ENCODE assay signal across 1 cellular context in the genomic region with DNA sequence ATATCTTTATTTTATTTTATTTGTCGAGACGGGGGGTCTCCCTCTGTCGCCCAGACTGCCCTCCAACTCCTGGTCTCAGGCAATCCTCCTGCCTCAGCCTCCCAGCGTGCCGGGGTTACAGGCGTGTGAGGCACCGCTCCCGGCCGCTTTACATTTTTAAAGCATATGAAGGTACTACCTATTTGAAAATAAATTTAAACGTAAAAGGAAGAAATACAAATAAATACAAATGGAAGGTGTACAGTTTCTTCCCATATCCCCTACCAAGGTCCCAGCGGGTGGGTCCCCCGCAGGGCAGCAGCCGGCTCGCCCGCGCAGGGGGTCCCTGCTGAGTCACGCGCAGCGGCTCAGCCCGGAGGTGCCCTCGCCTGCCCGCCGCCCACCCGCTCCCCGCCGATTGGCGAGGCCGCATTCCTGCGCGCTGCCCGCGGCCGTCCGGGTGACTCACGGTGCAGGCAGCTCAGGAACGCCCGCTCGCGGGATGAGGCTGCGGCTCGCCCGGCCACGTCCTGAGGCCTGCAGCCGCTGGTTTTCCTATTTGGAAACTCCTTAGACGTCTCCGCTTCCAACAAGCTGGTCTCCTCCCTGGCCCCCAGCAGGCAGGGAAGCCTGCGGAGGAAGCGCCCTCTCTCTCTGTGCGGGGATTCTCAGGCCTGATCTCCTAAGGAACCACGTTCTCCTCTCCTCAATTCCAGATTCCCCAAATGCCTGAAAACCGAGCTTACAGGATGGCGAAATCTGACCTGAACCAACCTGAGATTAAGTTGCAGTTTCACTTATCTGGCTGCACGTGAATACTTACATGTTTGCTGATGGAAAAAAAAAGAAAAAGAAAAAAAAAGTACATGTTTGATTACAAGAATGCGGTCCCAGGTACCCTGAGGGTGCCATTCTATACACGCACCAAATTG.
TF ChIP-seq lines count a peak whose summit lies in the region.

No MANE protein-coding gene starts in this region.

TF ChIP-seq in WTC11, 78 proteins besides CTCF, POLR2A, EP300 and RAD21 (continued from another document):
- TF ChIP-seq FOXP1 (CRISPR knock-in tag; IDR thresholded peaks at IDR 0.05; ENCODE audit: borderline replicate concordance) (0 out of 2 replicates have a peak, but pooled peaks have one; percentile 59), ZNF423 (CRISPR knock-in tag; IDR thresholded peaks at IDR 0.05) (peak; percentile 99), RELA (CRISPR knock-in tag; IDR thresholded peaks at IDR 0.05; ENCODE audit: borderline replicate concordance) (0 out of 2 replicates have a peak, but pooled peaks have one; percentile 41), MYBL2 (CRISPR knock-in tag; IDR thresholded peaks at IDR 0.05) (0 out of 2 replicates have a peak, but pooled peaks have one; percentile 28), CREM (CRISPR knock-in tag; IDR thresholded peaks at IDR 0.05) (peak; percentile 58; the same call in 1 of the 2 replicates), ZNF121 (CRISPR knock-in tag; IDR thresholded peaks at IDR 0.05) (0 out of 2 replicates have a peak, but pooled peaks have one; percentile 24), PRRX2 (CRISPR knock-in tag; IDR thresholded peaks at IDR 0.05) (no peak), ETV6 (CRISPR knock-in tag; IDR thresholded peaks at IDR 0.05) (peak; percentile 91), ZNF219 (CRISPR knock-in tag; IDR thresholded peaks at IDR 0.05; ENCODE audit: borderline replicate concordance) (peak; percentile 61; the same call in 1 of the 2 replicates), SMAD4 (CRISPR knock-in tag; IDR thresholded peaks at IDR 0.05) (0 out of 2 replicates have a peak, but pooled peaks have one; percentile 40), EMX1 (CRISPR knock-in tag; IDR thresholded peaks at IDR 0.05) (no peak), KAT7 (CRISPR knock-in tag; IDR thresholded peaks at IDR 0.05; ENCODE audit: borderline replicate concordance) (no peak)
- TF ChIP-seq, protein P1, sequence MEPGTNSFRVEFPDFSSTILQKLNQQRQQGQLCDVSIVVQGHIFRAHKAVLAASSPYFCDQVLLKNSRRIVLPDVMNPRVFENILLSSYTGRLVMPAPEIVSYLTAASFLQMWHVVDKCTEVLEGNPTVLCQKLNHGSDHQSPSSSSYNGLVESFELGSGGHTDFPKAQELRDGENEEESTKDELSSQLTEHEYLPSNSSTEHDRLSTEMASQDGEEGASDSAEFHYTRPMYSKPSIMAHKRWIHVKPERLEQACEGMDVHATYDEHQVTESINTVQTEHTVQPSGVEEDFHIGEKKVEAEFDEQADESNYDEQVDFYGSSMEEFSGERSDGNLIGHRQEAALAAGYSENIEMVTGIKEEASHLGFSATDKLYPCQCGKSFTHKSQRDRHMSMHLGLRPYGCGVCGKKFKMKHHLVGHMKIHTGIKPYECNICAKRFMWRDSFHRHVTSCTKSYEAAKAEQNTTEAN (CRISPR knock-in tag; IDR thresholded peaks at IDR 0.05), result peak; percentile 62; the same call in 1 of the 2 replicates
- TF ChIP-seq, protein P2, sequence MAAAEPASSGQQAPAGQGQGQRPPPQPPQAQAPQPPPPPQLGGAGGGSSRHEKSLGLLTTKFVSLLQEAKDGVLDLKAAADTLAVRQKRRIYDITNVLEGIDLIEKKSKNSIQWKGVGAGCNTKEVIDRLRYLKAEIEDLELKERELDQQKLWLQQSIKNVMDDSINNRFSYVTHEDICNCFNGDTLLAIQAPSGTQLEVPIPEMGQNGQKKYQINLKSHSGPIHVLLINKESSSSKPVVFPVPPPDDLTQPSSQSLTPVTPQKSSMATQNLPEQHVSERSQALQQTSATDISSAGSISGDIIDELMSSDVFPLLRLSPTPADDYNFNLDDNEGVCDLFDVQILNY (CRISPR knock-in tag; IDR thresholded peaks at IDR 0.05), result 0 out of 2 replicates have a peak, but pooled peaks have one; percentile 42
- TF ChIP-seq, protein P3, sequence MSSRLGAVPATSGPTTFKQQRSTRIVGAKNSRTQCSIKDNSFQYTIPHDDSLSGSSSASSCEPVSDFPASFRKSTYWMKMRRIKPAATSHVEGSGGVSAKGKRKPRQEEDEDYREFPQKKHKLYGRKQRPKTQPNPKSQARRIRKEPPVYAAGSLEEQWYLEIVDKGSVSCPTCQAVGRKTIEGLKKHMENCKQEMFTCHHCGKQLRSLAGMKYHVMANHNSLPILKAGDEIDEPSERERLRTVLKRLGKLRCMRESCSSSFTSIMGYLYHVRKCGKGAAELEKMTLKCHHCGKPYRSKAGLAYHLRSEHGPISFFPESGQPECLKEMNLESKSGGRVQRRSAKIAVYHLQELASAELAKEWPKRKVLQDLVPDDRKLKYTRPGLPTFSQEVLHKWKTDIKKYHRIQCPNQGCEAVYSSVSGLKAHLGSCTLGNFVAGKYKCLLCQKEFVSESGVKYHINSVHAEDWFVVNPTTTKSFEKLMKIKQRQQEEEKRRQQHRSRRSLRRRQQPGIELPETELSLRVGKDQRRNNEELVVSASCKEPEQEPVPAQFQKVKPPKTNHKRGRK (CRISPR knock-in tag; IDR thresholded peaks at IDR 0.05; ENCODE audit: borderline replicate concordance), result no peak
- TF ChIP-seq, protein P4, sequence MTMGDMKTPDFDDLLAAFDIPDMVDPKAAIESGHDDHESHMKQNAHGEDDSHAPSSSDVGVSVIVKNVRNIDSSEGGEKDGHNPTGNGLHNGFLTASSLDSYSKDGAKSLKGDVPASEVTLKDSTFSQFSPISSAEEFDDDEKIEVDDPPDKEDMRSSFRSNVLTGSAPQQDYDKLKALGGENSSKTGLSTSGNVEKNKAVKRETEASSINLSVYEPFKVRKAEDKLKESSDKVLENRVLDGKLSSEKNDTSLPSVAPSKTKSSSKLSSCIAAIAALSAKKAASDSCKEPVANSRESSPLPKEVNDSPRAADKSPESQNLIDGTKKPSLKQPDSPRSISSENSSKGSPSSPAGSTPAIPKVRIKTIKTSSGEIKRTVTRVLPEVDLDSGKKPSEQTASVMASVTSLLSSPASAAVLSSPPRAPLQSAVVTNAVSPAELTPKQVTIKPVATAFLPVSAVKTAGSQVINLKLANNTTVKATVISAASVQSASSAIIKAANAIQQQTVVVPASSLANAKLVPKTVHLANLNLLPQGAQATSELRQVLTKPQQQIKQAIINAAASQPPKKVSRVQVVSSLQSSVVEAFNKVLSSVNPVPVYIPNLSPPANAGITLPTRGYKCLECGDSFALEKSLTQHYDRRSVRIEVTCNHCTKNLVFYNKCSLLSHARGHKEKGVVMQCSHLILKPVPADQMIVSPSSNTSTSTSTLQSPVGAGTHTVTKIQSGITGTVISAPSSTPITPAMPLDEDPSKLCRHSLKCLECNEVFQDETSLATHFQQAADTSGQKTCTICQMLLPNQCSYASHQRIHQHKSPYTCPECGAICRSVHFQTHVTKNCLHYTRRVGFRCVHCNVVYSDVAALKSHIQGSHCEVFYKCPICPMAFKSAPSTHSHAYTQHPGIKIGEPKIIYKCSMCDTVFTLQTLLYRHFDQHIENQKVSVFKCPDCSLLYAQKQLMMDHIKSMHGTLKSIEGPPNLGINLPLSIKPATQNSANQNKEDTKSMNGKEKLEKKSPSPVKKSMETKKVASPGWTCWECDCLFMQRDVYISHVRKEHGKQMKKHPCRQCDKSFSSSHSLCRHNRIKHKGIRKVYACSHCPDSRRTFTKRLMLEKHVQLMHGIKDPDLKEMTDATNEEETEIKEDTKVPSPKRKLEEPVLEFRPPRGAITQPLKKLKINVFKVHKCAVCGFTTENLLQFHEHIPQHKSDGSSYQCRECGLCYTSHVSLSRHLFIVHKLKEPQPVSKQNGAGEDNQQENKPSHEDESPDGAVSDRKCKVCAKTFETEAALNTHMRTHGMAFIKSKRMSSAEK (CRISPR knock-in tag; IDR thresholded peaks at IDR 0.05; ENCODE audit: borderline replicate concordance), result no peak; the same call in 1 of the 2 replicates
- TF ChIP-seq, protein P5, sequence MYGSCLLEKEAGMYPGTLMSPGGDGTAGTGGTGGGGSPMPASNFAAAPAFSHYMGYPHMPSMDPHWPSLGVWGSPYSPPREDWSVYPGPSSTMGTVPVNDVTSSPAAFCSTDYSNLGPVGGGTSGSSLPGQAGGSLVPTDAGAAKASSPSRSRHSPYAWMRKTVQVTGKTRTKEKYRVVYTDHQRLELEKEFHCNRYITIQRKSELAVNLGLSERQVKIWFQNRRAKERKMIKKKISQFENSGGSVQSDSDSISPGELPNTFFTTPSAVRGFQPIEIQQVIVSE (CRISPR knock-in tag; IDR thresholded peaks at IDR 0.05; ENCODE audit: borderline replicate concordance), result no peak
- TF ChIP-seq, protein P6, sequence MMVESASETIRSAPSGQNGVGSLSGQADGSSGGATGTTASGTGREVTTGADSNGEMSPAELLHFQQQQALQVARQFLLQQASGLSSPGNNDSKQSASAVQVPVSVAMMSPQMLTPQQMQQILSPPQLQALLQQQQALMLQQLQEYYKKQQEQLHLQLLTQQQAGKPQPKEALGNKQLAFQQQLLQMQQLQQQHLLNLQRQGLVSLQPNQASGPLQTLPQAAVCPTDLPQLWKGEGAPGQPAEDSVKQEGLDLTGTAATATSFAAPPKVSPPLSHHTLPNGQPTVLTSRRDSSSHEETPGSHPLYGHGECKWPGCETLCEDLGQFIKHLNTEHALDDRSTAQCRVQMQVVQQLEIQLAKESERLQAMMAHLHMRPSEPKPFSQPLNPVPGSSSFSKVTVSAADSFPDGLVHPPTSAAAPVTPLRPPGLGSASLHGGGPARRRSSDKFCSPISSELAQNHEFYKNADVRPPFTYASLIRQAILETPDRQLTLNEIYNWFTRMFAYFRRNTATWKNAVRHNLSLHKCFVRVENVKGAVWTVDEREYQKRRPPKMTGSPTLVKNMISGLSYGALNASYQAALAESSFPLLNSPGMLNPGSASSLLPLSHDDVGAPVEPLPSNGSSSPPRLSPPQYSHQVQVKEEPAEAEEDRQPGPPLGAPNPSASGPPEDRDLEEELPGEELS (CRISPR knock-in tag; IDR thresholded peaks at IDR 0.05), result peak; percentile 88
- TF ChIP-seq, protein P7, sequence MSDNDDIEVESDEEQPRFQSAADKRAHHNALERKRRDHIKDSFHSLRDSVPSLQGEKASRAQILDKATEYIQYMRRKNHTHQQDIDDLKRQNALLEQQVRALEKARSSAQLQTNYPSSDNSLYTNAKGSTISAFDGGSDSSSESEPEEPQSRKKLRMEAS (CRISPR knock-in tag; IDR thresholded peaks at IDR 0.05), result peak; percentile 50; the same call in 1 of the 2 replicates
- TF ChIP-seq, protein P8, sequence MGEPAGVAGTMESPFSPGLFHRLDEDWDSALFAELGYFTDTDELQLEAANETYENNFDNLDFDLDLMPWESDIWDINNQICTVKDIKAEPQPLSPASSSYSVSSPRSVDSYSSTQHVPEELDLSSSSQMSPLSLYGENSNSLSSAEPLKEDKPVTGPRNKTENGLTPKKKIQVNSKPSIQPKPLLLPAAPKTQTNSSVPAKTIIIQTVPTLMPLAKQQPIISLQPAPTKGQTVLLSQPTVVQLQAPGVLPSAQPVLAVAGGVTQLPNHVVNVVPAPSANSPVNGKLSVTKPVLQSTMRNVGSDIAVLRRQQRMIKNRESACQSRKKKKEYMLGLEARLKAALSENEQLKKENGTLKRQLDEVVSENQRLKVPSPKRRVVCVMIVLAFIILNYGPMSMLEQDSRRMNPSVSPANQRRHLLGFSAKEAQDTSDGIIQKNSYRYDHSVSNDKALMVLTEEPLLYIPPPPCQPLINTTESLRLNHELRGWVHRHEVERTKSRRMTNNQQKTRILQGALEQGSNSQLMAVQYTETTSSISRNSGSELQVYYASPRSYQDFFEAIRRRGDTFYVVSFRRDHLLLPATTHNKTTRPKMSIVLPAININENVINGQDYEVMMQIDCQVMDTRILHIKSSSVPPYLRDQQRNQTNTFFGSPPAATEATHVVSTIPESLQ (CRISPR knock-in tag; IDR thresholded peaks at IDR 0.05), result no peak
- TF ChIP-seq, protein P9, sequence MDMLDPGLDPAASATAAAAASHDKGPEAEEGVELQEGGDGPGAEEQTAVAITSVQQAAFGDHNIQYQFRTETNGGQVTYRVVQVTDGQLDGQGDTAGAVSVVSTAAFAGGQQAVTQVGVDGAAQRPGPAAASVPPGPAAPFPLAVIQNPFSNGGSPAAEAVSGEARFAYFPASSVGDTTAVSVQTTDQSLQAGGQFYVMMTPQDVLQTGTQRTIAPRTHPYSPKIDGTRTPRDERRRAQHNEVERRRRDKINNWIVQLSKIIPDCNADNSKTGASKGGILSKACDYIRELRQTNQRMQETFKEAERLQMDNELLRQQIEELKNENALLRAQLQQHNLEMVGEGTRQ (CRISPR knock-in tag; IDR thresholded peaks at IDR 0.05), result peak; percentile 28
TF ChIP-seq in WTC11: peak in this region for 28.
